21 cellular contexts compared by ENCODE assay signal in genomic region chr10:121405549-121405948, GRCh38.
"Had no signal": no experiment of that assay in that cellular context is flagged by ENCODE, and none has a peak within 500 bp of the region (broad histone marks: within the 10 kb centered on the region; RNA-seq: fewer than 3 reads in every experiment).

No MANE protein-coding gene starts in this region.

- H3K4me3 ChIP-seq: lower lobe of right lung, sigmoid colon, suprapubic skin had no signal

- FAIRE-seq: bronchial epithelial cell, small intestine, urothelium cell line had no signal

- H3K4me1 ChIP-seq: lower lobe of right lung, sigmoid colon had no signal

- H3K27me3 ChIP-seq: foreskin keratinocyte, sigmoid colon, suprapubic skin had no signal

- DNase-seq: activated CD4-positive, alpha-beta T cell treated with anti-CD3 and anti-CD28 coated beads for 36 hours; activated CD4-positive, CD25-positive, alpha-beta regulatory T cell; activated CD8-positive, alpha-beta memory T cell treated with anti-CD3 and anti-CD28 coated beads, Interleukin-2, amount 10 ng/mL, durations not matched to agents 7 days and 5 days; activated CD8-positive, alpha-beta T cell treated with anti-CD3 and anti-CD28 coated beads, Interleukin-2, amount 10 ng/mL, durations not matched to agents 7 days and 5 days; activated naive CD8-positive, alpha-beta T cell treated with anti-CD3 and anti-CD28 coated beads, Interleukin-2, amount 50 U/mL, for 24 hours; activated T-cell treated with anti-CD3 and anti-CD28 coated beads, Interleukin-2, amount 50 U/mL, for 48 hours; endodermal cell; foreskin keratinocyte; kidney glomerular epithelial cell; lower lobe of right lung; mesenchymal stem cell; sigmoid colon; stimulated activated CD4-positive, alpha-beta T cell treated with anti-CD3 and anti-CD28 coated beads, Interleukin-4, amount 100 ng/mL, for 24 hours; stimulated activated naive B cell treated with anti-CD40 and anti-IgM and Interleukin-4, amounts not matched to agents 10 μg/mL and 1 μg/mL and 100 μg/mL, for 72 hours; trophoblast cell had no signal

- H3K36me3 ChIP-seq: lower lobe of right lung, sigmoid colon, suprapubic skin had no signal

- H3K27ac ChIP-seq: foreskin keratinocyte, lower lobe of right lung, sigmoid colon, suprapubic skin had no signal

- ATAC-seq: activated CD4-positive, alpha-beta T cell treated with anti-CD3 and anti-CD28 coated beads for 36 hours; activated CD8-positive, alpha-beta memory T cell treated with anti-CD3 and anti-CD28 coated beads, Interleukin-2, amount 10 ng/mL, durations not matched to agents 7 days and 5 days; activated CD8-positive, alpha-beta T cell treated with anti-CD3 and anti-CD28 coated beads, Interleukin-2, amount 10 ng/mL, durations not matched to agents 7 days and 5 days; activated naive CD8-positive, alpha-beta T cell treated with anti-CD3 and anti-CD28 coated beads, Interleukin-2, amount 50 U/mL, for 24 hours; esophagus mucosa; foreskin keratinocyte; left lobe of liver; lower lobe of right lung; stimulated activated naive B cell treated with anti-CD40 and anti-IgM and Interleukin-4, amounts not matched to agents 10 μg/mL and 1 μg/mL and 100 μg/mL, for 72 hours had no signal

- H3K9me3 ChIP-seq: lower lobe of right lung, sigmoid colon, suprapubic skin had no signal
